1 cellular context compared by ENCODE assay signal in genomic region chr1:8423134-8423701, GRCh38.
TF ChIP-seq lines count a peak whose summit lies in the region.

No MANE protein-coding gene starts in this region.

TF ChIP-seq in HEK293, 187 proteins besides CTCF, POLR2A, EP300 and RAD21 (continued from another document and continues in another):
- no peak for TF ChIP-seq TSHZ1 (tag by site-specific recombination; IDR thresholded peaks at IDR 0.05; ENCODE audit: borderline replicate concordance)
- no peak for TF ChIP-seq ZNF302 (tag by site-specific recombination; IDR thresholded peaks at IDR 0.05; ENCODE audit: low read depth)
- TF ChIP-seq SCRT1 (tag by site-specific recombination; IDR thresholded peaks at IDR 0.05; ENCODE audit: borderline replicate concordance), result no peak
- no peak for TF ChIP-seq ZSCAN5A (tag by site-specific recombination; IDR thresholded peaks at IDR 0.05)
- TF ChIP-seq ZBTB20 (tag by site-specific recombination; IDR thresholded peaks at IDR 0.05), result peak; percentile 78; the same call in 1 of the 2 replicates
- no peak for TF ChIP-seq PBX3 (CRISPR knock-in tag; IDR thresholded peaks at IDR 0.05)
- no peak for TF ChIP-seq ZNF112 (tag by site-specific recombination; IDR thresholded peaks at IDR 0.05)
- 0 out of 2 replicates have a peak, but pooled peaks have one; percentile 21 for TF ChIP-seq PRDM1 (tag by site-specific recombination; IDR thresholded peaks at IDR 0.05)
- no peak for TF ChIP-seq ZNF560 (tag by site-specific recombination; IDR thresholded peaks at IDR 0.05; ENCODE audit: borderline replicate concordance)
- peak; percentile 76 for TF ChIP-seq ZBTB11 (tag by site-specific recombination; conservative IDR thresholded peaks at IDR 0.05; ENCODE audit: low read depth)
- no peak for TF ChIP-seq ZNF654 (tag by site-specific recombination; IDR thresholded peaks at IDR 0.05; ENCODE audit: low read depth)
- TF ChIP-seq ZNF366 (tag by site-specific recombination; conservative IDR thresholded peaks at IDR 0.05), result no peak
- TF ChIP-seq KLF1 (tag by site-specific recombination; IDR thresholded peaks at IDR 0.05), result no peak
- no peak for TF ChIP-seq ZNF16 (tag by site-specific recombination; IDR thresholded peaks at IDR 0.05; ENCODE audit: low read depth)
- TF ChIP-seq PRDM10 (tag by site-specific recombination; IDR thresholded peaks at IDR 0.05), result peak; percentile 65; the same call in 1 of the 2 replicates
- no peak for TF ChIP-seq ZNF792 (tag by site-specific recombination; IDR thresholded peaks at IDR 0.05)
- TF ChIP-seq SP2 (tag by site-specific recombination; IDR thresholded peaks at IDR 0.05), result 0 out of 2 replicates have a peak, but pooled peaks have one; percentile 24
- TF ChIP-seq ZNF132 (tag by site-specific recombination; IDR thresholded peaks at IDR 0.05; ENCODE audit: borderline replicate concordance), result no peak
- TF ChIP-seq ZBTB8A (tag by site-specific recombination; IDR thresholded peaks at IDR 0.05), result peak; percentile 21
- TF ChIP-seq ZNF426 (tag by site-specific recombination; IDR thresholded peaks at IDR 0.05), result no peak
- TF ChIP-seq OVOL3 (tag by site-specific recombination; IDR thresholded peaks at IDR 0.05), result no peak
- no peak for TF ChIP-seq PRDM4 (tag by site-specific recombination; IDR thresholded peaks at IDR 0.05)
- no peak for TF ChIP-seq ZNF558 (tag by site-specific recombination; IDR thresholded peaks at IDR 0.05)
- peak; percentile 71 for TF ChIP-seq PATZ1 (tag by site-specific recombination; IDR thresholded peaks at IDR 0.05)
- no peak for TF ChIP-seq ZNF10 (tag by site-specific recombination; IDR thresholded peaks at IDR 0.05)
- TF ChIP-seq ZNF19 (tag by site-specific recombination; IDR thresholded peaks at IDR 0.05; ENCODE audit: low read depth), result no peak
- TF ChIP-seq ZNF398 (tag by site-specific recombination; IDR thresholded peaks at IDR 0.05), result peak; percentile 56
- no peak for TF ChIP-seq ZNF146 (tag by site-specific recombination; IDR thresholded peaks at IDR 0.05)
- no peak for TF ChIP-seq ZBTB1 (tag by site-specific recombination; IDR thresholded peaks at IDR 0.05)
- peak; percentile 27; the same call in 1 of the 2 replicates for TF ChIP-seq ZBTB48 (tag by site-specific recombination; IDR thresholded peaks at IDR 0.05)
- TF ChIP-seq ZNF639 (tag by site-specific recombination; IDR thresholded peaks at IDR 0.05), result no peak
- peak; percentile 48 for TF ChIP-seq ZNF76 (tag by site-specific recombination; IDR thresholded peaks at IDR 0.05; ENCODE audit: borderline replicate concordance, low read depth)
- no peak for TF ChIP-seq ZNF157 (tag by site-specific recombination; IDR thresholded peaks at IDR 0.05)
